ENCODE assay signal across 8 cellular contexts in the genomic region with DNA sequence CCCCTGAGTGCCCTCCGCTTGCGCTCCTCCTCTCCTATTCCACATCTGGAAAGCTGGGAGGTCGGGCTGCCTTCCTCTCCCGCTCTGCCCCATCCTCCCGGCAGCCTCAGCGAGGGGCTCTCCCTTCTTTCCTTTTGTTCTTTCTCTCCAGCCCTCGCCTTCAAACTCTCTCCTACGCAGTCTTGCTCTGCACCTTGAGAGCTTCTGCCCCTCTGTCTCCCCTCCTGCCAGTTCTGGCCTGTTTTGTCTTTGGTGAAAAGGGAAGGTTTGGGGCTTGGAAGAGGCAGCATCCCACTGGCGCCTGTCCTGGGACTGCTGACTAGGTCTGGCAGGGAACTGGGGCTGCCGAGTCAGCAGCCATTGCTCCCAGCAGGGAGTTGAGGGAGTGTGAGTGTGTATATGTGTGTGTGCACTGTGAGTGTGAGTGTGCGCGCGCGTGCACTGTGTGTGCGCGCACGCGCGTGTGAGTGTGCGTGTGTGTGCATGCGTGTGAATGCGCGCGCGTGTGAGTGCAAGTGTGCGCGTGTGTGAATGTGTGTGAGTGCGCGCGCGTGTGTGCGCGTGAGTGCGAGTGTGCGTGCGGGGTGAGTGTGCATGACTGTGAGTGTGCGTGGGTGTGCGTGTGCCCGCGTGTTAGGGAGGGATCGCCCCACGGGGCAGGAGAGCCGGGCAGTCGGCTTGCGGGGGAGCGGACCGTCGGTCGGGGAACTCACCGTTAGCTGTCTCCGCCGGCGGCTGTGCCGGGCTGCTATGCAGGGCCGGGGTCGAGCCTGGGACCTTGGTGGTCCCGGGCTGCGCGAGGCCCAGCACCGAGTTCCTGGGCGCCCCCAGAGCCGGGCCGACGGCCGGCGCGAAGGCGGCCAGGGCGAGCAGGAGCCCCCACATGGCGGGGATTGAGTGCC. TPM values are rescaled to one million over a fixed set of nuclear protein-coding genes. Genes with fewer than 3 reads are reported as not detected.
DNase-seq lines count a peak whose midpoint lies in the region; ATAC-seq and TF ChIP-seq lines count a peak whose summit lies in the region.

No MANE protein-coding gene starts in this region.

- peaks cover 5 to 21% of the 10 kb centered on the region in 2 donors for H3K4me1 ChIP-seq in esophagus (ENCODE audit: control insufficient read depth in 2 of 2, insufficient read depth in 2 of 2, low read length in 1 of 2)

- no peak overlapping the region for H3K27ac ChIP-seq in esophagus (ENCODE audit: low read depth in 2 of 2, low read length in 1 of 2)

- H3K4me3 ChIP-seq in MG63 (peak overlapping the region; percentile 32), esophagus (ENCODE audit: low read depth in 1 of 2, low read length in 2 of 2) (peak overlapping the region; percentile 2 to 38)

- H3K9me3 ChIP-seq in MG63 (no peaks in the 10 kb centered on the region), esophagus (ENCODE audit: control insufficient read depth in 2 of 2, insufficient read depth in 1 of 2, low read depth in 1 of 2, low read length in 1 of 2) (no peaks in the 10 kb centered on the region)

- peak; percentile 57 for ATAC-seq in omental fat pad (ENCODE audit: low FRiP score)

- DNase-seq in activated CD8-positive, alpha-beta memory T cell treated with anti-CD3 and anti-CD28 coated beads for 24 hours, result peak; percentile 66
- DNase-seq in activated CD8-positive, alpha-beta memory T cell treated with anti-CD3 and anti-CD28 coated beads, Interleukin-2, amount 50 U/mL, for 4 hours, result no peak
- peak; percentile 44 for DNase-seq in MG63
- no peak for DNase-seq in omental fat pad (ENCODE audit: low spot score)
- no peak for DNase-seq in activated gamma-delta T cell (lab: John Stamatoyannopoulos, UW)
- no peak for DNase-seq in hypothalamus (lab: John Stamatoyannopoulos, UW)
- DNase-seq in NCI-H1694 (lab: John Stamatoyannopoulos, UW), result no peak

- no peak for TF ChIP-seq CTCF in omental fat pad (IDR thresholded peaks at IDR 0.05)

- 4 to 5% methylated on average over 60 to 70 of the region's 70 CpGs for WGBS in esophagus, 2 donors

- H3K27me3 ChIP-seq in MG63, result peaks cover 8% of the 10 kb centered on the region
- peaks cover 0 to 8% of the 10 kb centered on the region in 2 donors for H3K27me3 ChIP-seq in esophagus (ENCODE audit: control insufficient read depth in 1 of 2, insufficient read depth in 2 of 2, low read length in 2 of 2)

- H3K36me3 ChIP-seq in MG63, result no peaks in the 10 kb centered on the region
- peaks cover 0 to 2% of the 10 kb centered on the region in 2 donors for H3K36me3 ChIP-seq in esophagus (ENCODE audit: control insufficient read depth in 2 of 2, insufficient read depth in 2 of 2, low read length in 1 of 2)

RNA-seq across cellular contexts. Expression of a gene that starts 0.5 kb away (rescaled TPM):
- 1.2 TPM in 1 of 2 replicates, not detected in the other for total RNA-seq in MG63 (2014; rRNA removed; shearing (Covaris generic); ENCODE audit: low replicate concordance)
- polyA plus RNA-seq in esophagus, result 1 to 10 TPM in 1 of 2 donors, under 1 TPM in 1; 0.28 to 2.5 TPM
- 10 to 100 TPM; 22.1 to 74.1 (median 32.3) TPM for total RNA-seq in omental fat pad

RNA-seq across cellular contexts. Expression of a gene that starts 14.8 kb away (rescaled TPM):
- not detected in 2 replicates for total RNA-seq in MG63 (2014; rRNA removed; shearing (Covaris generic); ENCODE audit: low replicate concordance)
- not detected for polyA plus RNA-seq in esophagus
- total RNA-seq in omental fat pad, result 1 to 10 TPM in 2 of 4 donors, not detected in 2; 1.2 to 1.4 TPM

RNA-seq across cellular contexts. Expression of a gene that starts 16.2 kb away (rescaled TPM):
- not detected in 2 replicates for total RNA-seq in MG63 (2014; rRNA removed; shearing (Covaris generic); ENCODE audit: low replicate concordance)
- not detected for polyA plus RNA-seq in esophagus
- not detected for total RNA-seq in omental fat pad

RNA-seq across cellular contexts. Expression of a gene that starts 40.5 kb away (rescaled TPM):
- total RNA-seq in MG63 (2014; rRNA removed; shearing (Covaris generic); ENCODE audit: low replicate concordance), result 4.7 and 7.9 TPM in 2 replicates
- 10 to 100 TPM; 18.0 to 49.3 TPM for polyA plus RNA-seq in esophagus
- total RNA-seq in omental fat pad, result 10 to 100 TPM; 21.5 to 46.7 (median 33.3) TPM

RNA-seq across cellular contexts. Expression of a gene that starts 40.6 kb away (rescaled TPM):
- total RNA-seq in MG63 (2014; rRNA removed; shearing (Covaris generic); ENCODE audit: low replicate concordance), result 18.5 and 21.2 TPM in 2 replicates
- polyA plus RNA-seq in esophagus, result 10 to 100 TPM; 28.6 to 35.8 TPM
- 10 to 100 TPM; 24.0 to 34.0 (median 27.7) TPM for total RNA-seq in omental fat pad

Comparison
In these comparisons a context has a peak if more than half of its experiments do, and no peak if none do; other contexts are left out.
1. DNase-seq: peak in activated CD8-positive, alpha-beta memory T cell treated with anti-CD3 and anti-CD28 coated beads for 24 hours (single experiment) and MG63 (single experiment); none in activated CD8-positive, alpha-beta memory T cell treated with anti-CD3 and anti-CD28 coated beads, Interleukin-2, amount 50 U/mL, for 4 hours (single experiment), omental fat pad (single experiment), activated gamma-delta T cell (single experiment), hypothalamus (0 of 51) and NCI-H1694 (single experiment).
2. RNA of a gene that starts 0.5 kb away (total RNA-seq): 22.1 to 74.1 TPM in omental fat pad; 1.2 TPM in MG63; every median in the first group is over 10 times any median in the second.